In the genomic region with DNA sequence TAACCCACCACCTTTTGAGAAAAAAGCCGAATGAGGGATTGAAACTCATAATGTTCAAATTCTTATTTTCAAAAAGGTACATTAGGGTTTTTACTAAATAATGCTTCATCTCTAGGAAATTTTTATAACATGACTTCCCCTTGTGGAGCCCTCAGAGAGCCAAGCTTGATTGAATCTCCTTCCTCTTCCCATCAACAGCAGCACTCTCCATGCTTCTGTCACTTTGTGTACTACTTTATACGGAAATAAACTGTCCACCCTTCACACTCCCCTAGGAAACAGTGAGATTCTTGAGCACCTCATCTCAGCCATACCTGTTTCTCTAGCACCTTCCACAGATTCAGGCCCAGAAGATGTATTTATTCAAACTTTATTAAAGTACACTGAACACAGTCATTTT, we compare ENCODE assay signal across 30 cellular contexts. TPM values are rescaled to one million over a fixed set of nuclear protein-coding genes. Genes with fewer than 3 reads are reported as not detected.
DNase-seq lines count a peak whose midpoint lies in the region; FAIRE-seq and TF ChIP-seq lines count a peak whose summit lies in the region.
"Had no signal": no experiment of that assay in that cellular context is flagged by ENCODE, and none has a peak within 500 bp of the region (broad histone marks: within the 10 kb centered on the region; RNA-seq: fewer than 3 reads in every experiment).

No MANE protein-coding gene starts in this region.

- H3K9me3 ChIP-seq in A673 (ENCODE audit: low read depth, low read length, poor library complexity, severe bottlenecking) (no peaks in the 10 kb centered on the region), endothelial cell of umbilical vein (replicated peaks; ENCODE audit: control insufficient read depth, insufficient read depth, low read length) (no peaks in the 10 kb centered on the region), neural progenitor cell (ENCODE audit: low read depth) (no peaks in the 10 kb centered on the region)
- no peaks in the 10 kb centered on the region for H3K9me3 ChIP-seq in CD4-positive, alpha-beta memory T cell (ENCODE audit: control insufficient read depth in 1 of 2, low read length in 2 of 2)
- H3K9me3 ChIP-seq: BE2C, thoracic aorta, vagina had no signal

- no peak overlapping the region for H3K4me3 Mint-ChIP-seq in neural progenitor cell
- no peak overlapping the region for H3K4me3 Mint-ChIP-seq in CD4-positive, alpha-beta memory T cell
- H3K4me3 Mint-ChIP-seq: stimulated activated naive CD8-positive, alpha-beta T cell treated with anti-CD3 and anti-CD28 coated beads, Interleukin-15, Interleukin-2, amounts not matched to agents 100 ng/mL and 50 ng/mL, for 24 hours; T-helper 1 cell treated with Interleukin-12 subunit alpha and Interleukin-12 subunit beta and Interleukin-4 antibody, amounts not matched to agents 30 μg/mL and 1 μg/mL, for 36 hours had no signal

- H3K36me3 Mint-ChIP-seq in neural progenitor cell: no peaks in the 10 kb centered on the region
- H3K36me3 Mint-ChIP-seq in CD4-positive, alpha-beta memory T cell: no peaks in the 10 kb centered on the region

- H3K27ac ChIP-seq in A673 (ENCODE audit: low read depth, low read length, poor library complexity, severe bottlenecking) (peak overlapping the region; percentile 6), endothelial cell of umbilical vein (ENCODE audit: insufficient read depth, low read depth, low read length) (peak overlapping the region; percentile 51), neural progenitor cell (no peak overlapping the region)
- no peak overlapping the region for H3K27ac ChIP-seq in CD4-positive, alpha-beta memory T cell (ENCODE audit: low read depth, low read length)
- H3K27ac ChIP-seq: dorsolateral prefrontal cortex, thoracic aorta, vagina had no signal

- dilution Hi-C loops in endothelial cell of umbilical vein (cut with MboI; ENCODE audit: extremely low pct_ligation_motif_present, low sequenced_read_pairs): no loop called here

- H3K4me1 Mint-ChIP-seq in neural progenitor cell: peaks cover 21% of the 10 kb centered on the region
- H3K4me1 Mint-ChIP-seq in CD4-positive, alpha-beta memory T cell: no peaks in the 10 kb centered on the region

- H3K27me3 Mint-ChIP-seq in neural progenitor cell (ENCODE audit: insufficient read depth, low read depth): no peaks in the 10 kb centered on the region
- peaks cover 0 to 2% of the 10 kb centered on the region in 2 donors for H3K27me3 Mint-ChIP-seq in CD4-positive, alpha-beta memory T cell

- no peak for TF ChIP-seq CTCF in A673 (conservative IDR thresholded peaks at IDR 0.05; ENCODE audit: low read depth, low read length)
- no peak for TF ChIP-seq CTCF in endothelial cell of umbilical vein (IDR thresholded peaks at IDR 0.05; ENCODE audit: extremely low read depth in 1 of 2, insufficient read depth in 1 of 2, low read depth in 1 of 2, low read length in 2 of 2)
- no peak for TF ChIP-seq CTCF in neural progenitor cell (IDR thresholded peaks at IDR 0.05)

- H3K27me3 ChIP-seq in A673 (replicated peaks; ENCODE audit: insufficient read depth, low read depth, low read length, poor library complexity) (no peaks in the 10 kb centered on the region), endothelial cell of umbilical vein (ENCODE audit: control insufficient read depth in 2 of 2, insufficient read depth in 2 of 2, low read length in 2 of 2) (no peaks in the 10 kb centered on the region), neural progenitor cell (no peaks in the 10 kb centered on the region)
- H3K27me3 ChIP-seq in CD4-positive, alpha-beta memory T cell (ENCODE audit: insufficient read depth, low read length): no peaks in the 10 kb centered on the region
- H3K27me3 ChIP-seq: BE2C, dorsolateral prefrontal cortex, vagina had no signal

- BruUV-seq in A673 (replicated peaks; lab: Mats Ljungman, UMichigan): no TSS peak
- no TSS peak for BruUV-seq in endothelial cell of umbilical vein (replicated peaks; lab: Mats Ljungman, UMichigan)

- peaks cover 51% of the 10 kb centered on the region for H3K4me1 ChIP-seq in A673 (ENCODE audit: insufficient read depth, low read length, poor library complexity, severe bottlenecking)
- peaks cover 54% of the 10 kb centered on the region for H3K4me1 ChIP-seq in endothelial cell of umbilical vein (ENCODE audit: control insufficient read depth, extremely low read depth, insufficient read depth, low read length)
- peaks cover 27% of the 10 kb centered on the region for H3K4me1 ChIP-seq in neural progenitor cell
- H3K4me1 ChIP-seq in CD4-positive, alpha-beta memory T cell (ENCODE audit: insufficient read depth, low read length): no peaks in the 10 kb centered on the region
- H3K4me1 ChIP-seq: BE2C, vagina had no signal

- no peaks in the 10 kb centered on the region for H3K36me3 ChIP-seq in A673 (ENCODE audit: insufficient read depth, low read length, poor library complexity, severe bottlenecking)
- H3K36me3 ChIP-seq in endothelial cell of umbilical vein (ENCODE audit: control insufficient read depth in 2 of 2, extremely low read depth in 1 of 2, insufficient read depth in 2 of 2, low read length in 2 of 2): peaks cover 0 to 4% of the 10 kb centered on the region in 2 experiments
- no peaks in the 10 kb centered on the region for H3K36me3 ChIP-seq in neural progenitor cell
- H3K36me3 ChIP-seq in CD4-positive, alpha-beta memory T cell (ENCODE audit: insufficient read depth, low read length): no peaks in the 10 kb centered on the region
- H3K36me3 ChIP-seq: BE2C, thoracic aorta, vagina had no signal

- H3K27ac Mint-ChIP-seq in neural progenitor cell: peak overlapping the region; percentile 10
- H3K27ac Mint-ChIP-seq in CD4-positive, alpha-beta memory T cell: no peak overlapping the region
- H3K27ac Mint-ChIP-seq: stimulated activated naive CD8-positive, alpha-beta T cell treated with anti-CD3 and anti-CD28 coated beads, Interleukin-15, Interleukin-2, amounts not matched to agents 100 ng/mL and 50 ng/mL, for 24 hours; T-helper 1 cell treated with Interleukin-12 subunit alpha and Interleukin-12 subunit beta and Interleukin-4 antibody, amounts not matched to agents 30 μg/mL and 1 μg/mL, for 36 hours had no signal

- H3K4me2 ChIP-seq in endothelial cell of umbilical vein (ENCODE audit: insufficient read depth, low read length) (no peak overlapping the region), neural progenitor cell (no peak overlapping the region)

- intact Hi-C loops in A673 (cut with micrococcal nuclease; ENCODE audit: unreplicated experiment): no loop called here
- intact Hi-C loops in endothelial cell of umbilical vein (cut with micrococcal nuclease): no loop called here
- intact Hi-C loops in CD4-positive, alpha-beta memory T cell (cut with micrococcal nuclease): no loop called here

- TF ChIP-seq POLR2A in endothelial cell of umbilical vein (IDR thresholded peaks at IDR 0.05; ENCODE audit: low read depth, low read length): no peak

- peak overlapping the region; percentile 34 for H3K9ac ChIP-seq in endothelial cell of umbilical vein (replicated peaks; ENCODE audit: extremely low read depth, insufficient read depth, low read length)
- no peak overlapping the region for H3K9ac ChIP-seq in neural progenitor cell

- H2AFZ ChIP-seq in endothelial cell of umbilical vein (ENCODE audit: low read depth, low read length) (no peak overlapping the region), neural progenitor cell (replicated peaks) (peak overlapping the region; percentile 40)

- peaks cover 6% of the 10 kb centered on the region for H3K79me2 ChIP-seq in endothelial cell of umbilical vein (ENCODE audit: control insufficient read depth, insufficient read depth, low read length)
- H3K79me2 ChIP-seq in neural progenitor cell (ENCODE audit: low read depth): no peaks in the 10 kb centered on the region

- CTCF ChIA-PET in A673 (lab: Charles Lee) (interaction anchor here (0.5 kb wide), 1 partner anchor 307 kb away, joined by 3 read pairs; no protein-coding TSS in a partner anchor), endothelial cell of umbilical vein (lab: Charles Lee) (interaction anchor here (1.0 to 8.4 kb wide), 8 partner anchors 24 to 640 kb away, joined by 3 to 598 read pairs (median 11); no protein-coding TSS in a partner anchor)
- CTCF ChIA-PET in CD4-positive, alpha-beta memory T cell (lab: Charles Lee; ENCODE audit: partially characterized antibody): no interaction called here

- H3K4me3 ChIP-seq in A673 (ENCODE audit: low read depth, low read length, poor library complexity, severe bottlenecking) (no peak overlapping the region), endothelial cell of umbilical vein (replicated peaks in 1 of 3; ENCODE audit: insufficient read depth in 1 of 3, low read depth in 1 of 3, low read length in 3 of 3) (no peak overlapping the region), neural progenitor cell (no peak overlapping the region)
- H3K4me3 ChIP-seq in CD4-positive, alpha-beta memory T cell (ENCODE audit: low read length in 2 of 2): no peak overlapping the region
- H3K4me3 ChIP-seq: dorsolateral prefrontal cortex, thoracic aorta, vagina had no signal

- H3F3A ChIP-seq in neural progenitor cell (ENCODE audit: low read depth): peaks cover 25% of the 10 kb centered on the region

- H3K9me3 Mint-ChIP-seq in neural progenitor cell: peaks cover 6% of the 10 kb centered on the region
- peaks cover 0 to 6% (median 0%) of the 10 kb centered on the region in 8 donors for H3K9me3 Mint-ChIP-seq in CD4-positive, alpha-beta memory T cell
- H3K9me3 Mint-ChIP-seq: stimulated activated naive CD8-positive, alpha-beta T cell treated with anti-CD3 and anti-CD28 coated beads, Interleukin-15, Interleukin-2, amounts not matched to agents 100 ng/mL and 50 ng/mL, for 24 hours; T-helper 1 cell treated with Interleukin-12 subunit alpha and Interleukin-12 subunit beta and Interleukin-4 antibody, amounts not matched to agents 30 μg/mL and 1 μg/mL, for 36 hours had no signal

- FAIRE-seq in endothelial cell of umbilical vein (lab: Jason Lieb, UNC): no peak
- no peak for FAIRE-seq in RCC 7860 (lab: Jason Lieb, UNC)

- POLR2A ChIA-PET in A673 (lab: Charles Lee; ENCODE audit: low non-redundant PET) (no interaction called here), endothelial cell of umbilical vein (lab: Charles Lee) (no interaction called here)
- POLR2A ChIA-PET in CD4-positive, alpha-beta memory T cell (lab: Charles Lee; ENCODE audit: partially characterized antibody): no interaction called here

- no peaks in the 10 kb centered on the region for H3K9me1 ChIP-seq in endothelial cell of umbilical vein (replicated peaks; ENCODE audit: control insufficient read depth, extremely low read depth, insufficient read depth, low read length)

- DNase-seq in A673 (ENCODE audit: low spot score): no peak
- DNase-seq in NCI-H69 (lab: John Stamatoyannopoulos, UW): peak; percentile 10
- no peak for DNase-seq in endothelial cell of umbilical vein (ENCODE audit: low read depth, low spot score)
- DNase-seq in neural progenitor cell (ENCODE audit: low spot score): no peak
- no peak for DNase-seq in CD4-positive, alpha-beta memory T cell
- DNase-seq in RCC 7860 (ENCODE audit: low spot score): no peak
- DNase-seq in stimulated activated CD4-positive, alpha-beta T cell treated with anti-CD3 and anti-CD28 coated beads, Interleukin-1b, Interleukin-23, amount 100 ng/mL, for 48 hours: no peak
- no peak for DNase-seq in hypothalamus (lab: John Stamatoyannopoulos, UW)
- DNase-seq: ACHN; activated CD4-positive, alpha-beta T cell treated with anti-CD3 and anti-CD28 coated beads for 48 hours; activated CD8-positive, alpha-beta memory T cell treated with anti-CD3 and anti-CD28 coated beads for 24 hours; activated gamma-delta T cell treated with Interleukin-2 at 50 U/mL for 16 hours; activated T-cell treated with anti-CD3 and anti-CD28 coated beads, Interleukin-2, amount 50 U/mL, for 1 hour; BE2C; DMS79; dorsolateral prefrontal cortex; GF-D8; HCEC 1CT; KBM-7; left ventricle myocardium superior; NCI-H1417 treated with DMSO at 0.1 percent for 48 hours; NCI-H2081 treated with DMSO at 0.1 percent for 48 hours; NCI-H226; NCI-H748 treated with DMSO at 0.1 percent for 48 hours; posterior cingulate gyrus; RPMI8226 had no signal

- H4K20me1 ChIP-seq in endothelial cell of umbilical vein (replicated peaks; ENCODE audit: control insufficient read depth, extremely low read depth, insufficient read depth, low read length): no peaks in the 10 kb centered on the region
- no peaks in the 10 kb centered on the region for H4K20me1 ChIP-seq in neural progenitor cell (ENCODE audit: low read depth)

RNA-seq across cellular contexts. Expression of gene TFPI, which starts 51.8 kb away (rescaled TPM):
- total RNA-seq in A673 (2021) (33.6 and 36.3 TPM in 2 replicates), endothelial cell of umbilical vein (266 and 286 TPM in 2 replicates), neural progenitor cell (ENCODE audit: low replicate concordance) (12.9 and 16.6 TPM in 2 replicates)
- 138 and 177 TPM in 2 replicates for polyA plus RNA-seq in endothelial cell of umbilical vein
- 185 and 186 TPM in 2 replicates for polyA plus RNA-seq in endothelial cell of umbilical vein (2011; cell fraction: cytosol; rRNA removed)
- 210 and 230 TPM in 2 replicates for polyA plus RNA-seq in endothelial cell of umbilical vein (2011; cell fraction: nucleus; rRNA removed)
- polyA plus RNA-seq in endothelial cell of umbilical vein (2012): 245 and 277 TPM in 2 replicates
- 332 and 378 TPM in 2 replicates for polyA minus RNA-seq in endothelial cell of umbilical vein
- polyA minus RNA-seq in endothelial cell of umbilical vein (2011; cell fraction: cytosol; rRNA and poly(A)+ RNA removed): 21.1 TPM
- polyA minus RNA-seq in endothelial cell of umbilical vein (2011; cell fraction: nucleus; rRNA and poly(A)+ RNA removed): 645 and 1,049 TPM in 2 replicates
- not detected for total RNA-seq in CD4-positive, alpha-beta memory T cell
- not detected for polyA plus RNA-seq in CD4-positive, alpha-beta memory T cell

RNA-seq across cellular contexts. Expression of gene CALCRL, which starts 54.4 kb away (rescaled TPM):
- 2.8 and 3.1 TPM in 2 replicates for total RNA-seq in A673 (2021)
- total RNA-seq in endothelial cell of umbilical vein: 244 and 252 TPM in 2 replicates
- 194 and 222 TPM in 2 replicates for polyA plus RNA-seq in endothelial cell of umbilical vein
- polyA plus RNA-seq in endothelial cell of umbilical vein (2011; cell fraction: cytosol; rRNA removed): 126 and 128 TPM in 2 replicates
- 143 and 153 TPM in 2 replicates for polyA plus RNA-seq in endothelial cell of umbilical vein (2011; cell fraction: nucleus; rRNA removed)
- polyA plus RNA-seq in endothelial cell of umbilical vein (2012): 78.3 and 90.6 TPM in 2 replicates
- polyA minus RNA-seq in endothelial cell of umbilical vein: 371 and 410 TPM in 2 replicates
- polyA minus RNA-seq in endothelial cell of umbilical vein (2011; cell fraction: cytosol; rRNA and poly(A)+ RNA removed): not detected
- polyA minus RNA-seq in endothelial cell of umbilical vein (2011; cell fraction: nucleus; rRNA and poly(A)+ RNA removed): 452 and 634 TPM in 2 replicates
- 1.3 and 4.8 TPM in 2 replicates for total RNA-seq in neural progenitor cell (ENCODE audit: low replicate concordance)
- total RNA-seq in CD4-positive, alpha-beta memory T cell: under 1 TPM in 1 of 2 experiments, not detected in 1; 0.23 TPM
- not detected for polyA plus RNA-seq in CD4-positive, alpha-beta memory T cell

Comparison
In these comparisons a context has a peak if more than half of its experiments do, and no peak if none do; other contexts are left out.
1. H3K27ac ChIP-seq: peak in A673 (single experiment) and endothelial cell of umbilical vein (single experiment); none in neural progenitor cell (single experiment) and CD4-positive, alpha-beta memory T cell (single experiment).
2. RNA of gene TFPI, which starts 51.8 kb away (total RNA-seq): 266 to 286 TPM in endothelial cell of umbilical vein, 33.6 to 36.3 TPM in A673 and 12.9 to 16.6 TPM in neural progenitor cell; not detected in CD4-positive, alpha-beta memory T cell; every median in the first group is over 10 times any median in the second.
3. RNA of gene CALCRL, which starts 54.4 kb away (total RNA-seq): 244 to 252 TPM in endothelial cell of umbilical vein; 1.3 to 4.8 TPM in neural progenitor cell, 2.8 to 3.1 TPM in A673 and 0.23 TPM in CD4-positive, alpha-beta memory T cell; every median in the first group is over 10 times any median in the second.